In the genomic region with DNA sequence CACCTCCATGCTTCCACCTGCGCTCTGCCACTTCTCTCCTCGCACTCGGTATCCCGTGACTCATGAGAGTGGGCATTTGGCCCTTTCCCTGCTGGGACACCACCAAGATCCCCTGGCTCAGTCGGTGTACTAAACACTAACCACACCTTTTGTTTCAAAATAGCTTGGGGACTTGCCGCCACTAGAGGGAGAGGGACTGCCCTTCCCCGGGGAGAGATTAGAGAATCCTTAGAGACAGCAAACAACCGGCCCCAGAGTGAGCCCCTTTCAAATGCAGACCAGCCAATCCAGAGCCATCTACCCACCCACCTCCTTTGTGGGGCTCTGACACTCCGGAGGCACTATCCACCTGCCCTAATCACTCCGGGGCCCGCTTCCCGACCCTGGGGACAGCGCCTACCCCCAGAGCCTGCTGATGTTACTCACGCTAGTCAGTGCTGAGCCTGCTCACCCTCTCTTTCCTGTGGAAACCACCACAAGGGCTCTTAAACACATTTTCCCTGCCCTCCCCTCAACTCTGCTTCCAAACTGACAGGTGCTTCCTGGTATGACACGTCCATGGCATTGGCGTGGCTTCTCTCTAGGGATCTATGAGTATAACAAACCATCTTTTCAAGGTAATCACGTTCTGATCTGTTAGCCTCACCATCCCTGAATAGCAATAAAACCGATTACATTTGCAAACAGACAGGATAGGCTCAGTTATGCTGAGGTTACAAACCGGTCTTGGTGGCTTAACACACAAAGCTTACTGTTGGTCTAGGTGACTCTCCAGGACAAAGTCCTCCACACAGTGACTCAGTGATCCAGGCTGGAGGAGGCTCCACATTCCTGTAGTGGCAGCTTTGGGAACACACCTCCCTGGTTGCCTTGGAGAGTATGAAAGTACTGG, we compare ENCODE assay signal across 9 cellular contexts.
DNase-seq lines count a peak whose midpoint lies in the region; ATAC-seq and TF ChIP-seq lines count a peak whose summit lies in the region.
"Had no signal": no experiment of that assay in that cellular context is flagged by ENCODE, and none has a peak within 500 bp of the region (broad histone marks: within the 10 kb centered on the region; RNA-seq: fewer than 3 reads in every experiment).

No MANE protein-coding gene starts in this region.

- H3K9me3 ChIP-seq in CD4-positive, CD25-positive, alpha-beta regulatory T cell (ENCODE audit: control insufficient read depth in 2 of 2, low read length in 2 of 2): no peaks in the 10 kb centered on the region
- H3K9me3 ChIP-seq in ascending aorta: no peaks in the 10 kb centered on the region

- H3K9me3 Mint-ChIP-seq in CD4-positive, CD25-positive, alpha-beta regulatory T cell: peaks cover 0 to 6% (median 0%) of the 10 kb centered on the region in 7 donors
- peaks cover 2 to 4% of the 10 kb centered on the region in 2 donors for H3K9me3 Mint-ChIP-seq in stimulated activated naive B cell treated with anti-CD40 and anti-IgM and Interleukin-4, amounts not matched to agents 10 μg/mL and 1 μg/mL and 100 μg/mL, for 72 hours
- H3K9me3 Mint-ChIP-seq: natural killer cell had no signal

- H3K27me3 Mint-ChIP-seq in CD4-positive, CD25-positive, alpha-beta regulatory T cell: peaks cover 22% of the 10 kb centered on the region
- peaks cover 11 to 17% of the 10 kb centered on the region in 2 donors for H3K27me3 Mint-ChIP-seq in stimulated activated naive B cell treated with anti-CD40 and anti-IgM and Interleukin-4, amounts not matched to agents 10 μg/mL and 1 μg/mL and 100 μg/mL, for 72 hours

- intact Hi-C loops in ascending aorta (cut with DNase I): no loop called here

- peak; percentile 31 to 40 for ATAC-seq in CD4-positive, CD25-positive, alpha-beta regulatory T cell (ENCODE audit: low read depth in 2 of 2)
- peak; percentile 57 for ATAC-seq in GM21825 (IDR thresholded peaks at IDR 0.05; ENCODE audit: unreplicated experiment)
- ATAC-seq in stimulated activated naive B cell treated with anti-CD40 and anti-IgM and Interleukin-4, amounts not matched to agents 10 μg/mL and 1 μg/mL and 100 μg/mL, for 72 hours (replicated peaks): peak; percentile 85

- no peak overlapping the region for H3K4me3 ChIP-seq in CD4-positive, CD25-positive, alpha-beta regulatory T cell (ENCODE audit: low read depth, low read length)
- H3K4me3 ChIP-seq in ascending aorta: no peak overlapping the region

- no peaks in the 10 kb centered on the region for H3K36me3 Mint-ChIP-seq in CD4-positive, CD25-positive, alpha-beta regulatory T cell
- H3K36me3 Mint-ChIP-seq in stimulated activated naive B cell treated with anti-CD40 and anti-IgM and Interleukin-4, amounts not matched to agents 10 μg/mL and 1 μg/mL and 100 μg/mL, for 72 hours: no peaks in the 10 kb centered on the region
- H3K36me3 Mint-ChIP-seq: natural killer cell had no signal

- H3K4me1 ChIP-seq in CD4-positive, CD25-positive, alpha-beta regulatory T cell (ENCODE audit: control insufficient read depth, insufficient read depth, low read length, poor library complexity, severe bottlenecking): no peaks in the 10 kb centered on the region
- no peaks in the 10 kb centered on the region for H3K4me1 ChIP-seq in ascending aorta

- H3K27ac ChIP-seq in CD4-positive, CD25-positive, alpha-beta regulatory T cell (ENCODE audit: insufficient read depth, low read length, poor library complexity, severe bottlenecking): no peak overlapping the region
- no peak overlapping the region for H3K27ac ChIP-seq in ascending aorta

- peak in 1 of 3 donors; percentile 21 for DNase-seq in CD4-positive, CD25-positive, alpha-beta regulatory T cell
- DNase-seq in NCI-H2107 treated with DMSO at 0.1 percent for 48 hours (lab: John Stamatoyannopoulos, UW; ENCODE audit: unreplicated experiment) (peak; percentile 88), hepatic stellate cell (ENCODE audit: low spot score) (peak; percentile 22), MV-4-11 (lab: John Stamatoyannopoulos, UW) (no peak), ascending aorta (ENCODE audit: low spot score in 2 of 2) (no peak)
- peak; percentile 12 for DNase-seq in activated CD8-positive, alpha-beta memory T cell treated with anti-CD3 and anti-CD28 coated beads, Interleukin-2, amount 50 U/mL, for 24 hours (ENCODE audit: extremely low read depth)
- DNase-seq in stimulated activated naive B cell treated with anti-CD40 and anti-IgM and Interleukin-4, amounts not matched to agents 10 μg/mL and 1 μg/mL and 100 μg/mL, for 72 hours: peak; percentile 59
- DNase-seq: natural killer cell had no signal

- H3K36me3 ChIP-seq in CD4-positive, CD25-positive, alpha-beta regulatory T cell (ENCODE audit: control insufficient read depth, insufficient read depth, low read length): no peaks in the 10 kb centered on the region
- H3K36me3 ChIP-seq in ascending aorta: no peaks in the 10 kb centered on the region

- peak overlapping the region in 1 of 3 donors; percentile 29 for H3K27ac Mint-ChIP-seq in CD4-positive, CD25-positive, alpha-beta regulatory T cell
- peak overlapping the region; percentile 66 for H3K27ac Mint-ChIP-seq in stimulated activated naive B cell treated with anti-CD40 and anti-IgM and Interleukin-4, amounts not matched to agents 10 μg/mL and 1 μg/mL and 100 μg/mL, for 72 hours
- H3K27ac Mint-ChIP-seq: natural killer cell had no signal

- H3K4me3 Mint-ChIP-seq in CD4-positive, CD25-positive, alpha-beta regulatory T cell: no peak overlapping the region
- H3K4me3 Mint-ChIP-seq in stimulated activated naive B cell treated with anti-CD40 and anti-IgM and Interleukin-4, amounts not matched to agents 10 μg/mL and 1 μg/mL and 100 μg/mL, for 72 hours: peak overlapping the region; percentile 74 to 79
- H3K4me3 Mint-ChIP-seq: natural killer cell had no signal

- TF ChIP-seq CTCF in ascending aorta (IDR thresholded peaks at IDR 0.05): no peak

- H3K27me3 ChIP-seq in CD4-positive, CD25-positive, alpha-beta regulatory T cell (ENCODE audit: control insufficient read depth, insufficient read depth, low read length): peaks cover 3% of the 10 kb centered on the region
- H3K27me3 ChIP-seq in ascending aorta: no peaks in the 10 kb centered on the region

- peaks cover 0 to 4% (median 1%) of the 10 kb centered on the region in 4 donors for H3K4me1 Mint-ChIP-seq in CD4-positive, CD25-positive, alpha-beta regulatory T cell
- H3K4me1 Mint-ChIP-seq in stimulated activated naive B cell treated with anti-CD40 and anti-IgM and Interleukin-4, amounts not matched to agents 10 μg/mL and 1 μg/mL and 100 μg/mL, for 72 hours: peaks cover 25 to 33% of the 10 kb centered on the region in 2 donors

Comparison
In these comparisons a context has a peak if more than half of its experiments do, and no peak if none do; other contexts are left out.
1. DNase-seq: peak in NCI-H2107 treated with DMSO at 0.1 percent for 48 hours (single experiment), activated CD8-positive, alpha-beta memory T cell treated with anti-CD3 and anti-CD28 coated beads, Interleukin-2, amount 50 U/mL, for 24 hours (single experiment), hepatic stellate cell (single experiment) and stimulated activated naive B cell treated with anti-CD40 and anti-IgM and Interleukin-4, amounts not matched to agents 10 μg/mL and 1 μg/mL and 100 μg/mL, for 72 hours (single experiment); none in MV-4-11 (single experiment) and ascending aorta (0 of 2).
2. H3K4me3 Mint-ChIP-seq: peak in stimulated activated naive B cell treated with anti-CD40 and anti-IgM and Interleukin-4, amounts not matched to agents 10 μg/mL and 1 μg/mL and 100 μg/mL, for 72 hours (2 of 2); none in CD4-positive, CD25-positive, alpha-beta regulatory T cell (0 of 4).
3. Peak in every context shown above with its lines, with median percentiles within 50 percentile points of each other: ATAC-seq.